14 cellular contexts compared by ENCODE assay signal in genomic region chr7:662576-662975, GRCh38.
"Had no signal": no experiment of that assay in that cellular context is flagged by ENCODE, and none has a peak within 500 bp of the region (broad histone marks: within the 10 kb centered on the region; RNA-seq: fewer than 3 reads in every experiment).

No MANE protein-coding gene starts in this region.

- H3K4me3 ChIP-seq: gastroesophageal sphincter, left ventricle myocardium inferior, ovary, tibial artery, vagina had no signal

- DNase-seq: activated CD4-positive, CD25-positive, alpha-beta regulatory T cell treated with anti-CD3 and anti-CD28 coated beads, Interleukin-2, amount 50 U/mL, for 72 hours; caudate nucleus; cortex of kidney; effector CD8-positive, alpha-beta T cell; kidney; left ventricle myocardium inferior; stimulated activated CD4-positive, alpha-beta T cell treated with anti-CD3 and anti-CD28 coated beads, Interleukin-4, amount 100 ng/mL, for 4 hours; T-helper 2 cell had no signal

- H3K4me3 Mint-ChIP-seq: neural crest cell had no signal

- ATAC-seq: gastroesophageal sphincter had no signal

- H3K4me1 Mint-ChIP-seq: neural crest cell had no signal

- H3K36me3 ChIP-seq: gastroesophageal sphincter, left ventricle myocardium inferior, ovary, tibial artery, vagina had no signal

- H3K9me3 ChIP-seq: gastroesophageal sphincter, left ventricle myocardium inferior, ovary, tibial artery, vagina had no signal

- H3K27ac ChIP-seq: epithelial cell of prostate, vagina had no signal

- H3K27me3 ChIP-seq: gastroesophageal sphincter, ovary, tibial artery, vagina had no signal

- H3K9me3 Mint-ChIP-seq: neural crest cell had no signal
